1 cellular context compared by ENCODE assay signal in the genomic region with DNA sequence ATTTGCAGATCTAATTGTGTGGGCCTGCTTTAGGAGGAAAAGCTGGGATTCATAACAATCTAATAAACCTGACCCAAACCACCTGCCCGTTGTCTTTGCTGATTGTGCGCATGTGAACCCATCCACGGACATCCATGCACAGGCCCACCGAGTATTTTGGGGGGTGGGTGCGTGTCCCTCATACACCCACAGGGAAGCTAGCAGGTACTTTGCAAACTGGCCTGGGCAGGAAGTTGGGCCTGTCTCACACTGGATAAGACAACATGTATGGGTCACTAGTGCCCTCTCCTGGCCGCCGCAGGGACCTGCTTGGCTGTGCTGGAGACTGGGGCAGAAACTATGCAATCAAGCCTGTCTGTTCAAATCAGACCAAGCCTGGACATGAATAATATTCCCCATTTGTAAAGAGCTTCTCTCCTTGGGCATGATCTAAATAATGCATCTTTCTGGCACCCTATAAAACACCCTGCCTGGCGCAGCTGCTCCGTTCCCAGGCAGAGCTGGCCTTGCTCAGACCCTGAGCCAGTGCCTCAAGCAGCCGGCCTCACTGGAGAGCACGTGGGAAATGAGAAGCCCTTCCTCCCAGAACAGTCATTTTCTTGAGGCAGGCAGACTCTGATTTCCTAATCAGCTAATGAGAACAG.
A peak's percentile ranks its signal among the peaks of the same experiment; 100 is the strongest.
TF ChIP-seq lines count a peak whose summit lies in the region.

No MANE protein-coding gene starts in this region.

TF ChIP-seq in HepG2, 621 proteins besides CTCF, POLR2A, EP300 and RAD21 (continued from another document and continues in another):
- TF ChIP-seq, protein P1, sequence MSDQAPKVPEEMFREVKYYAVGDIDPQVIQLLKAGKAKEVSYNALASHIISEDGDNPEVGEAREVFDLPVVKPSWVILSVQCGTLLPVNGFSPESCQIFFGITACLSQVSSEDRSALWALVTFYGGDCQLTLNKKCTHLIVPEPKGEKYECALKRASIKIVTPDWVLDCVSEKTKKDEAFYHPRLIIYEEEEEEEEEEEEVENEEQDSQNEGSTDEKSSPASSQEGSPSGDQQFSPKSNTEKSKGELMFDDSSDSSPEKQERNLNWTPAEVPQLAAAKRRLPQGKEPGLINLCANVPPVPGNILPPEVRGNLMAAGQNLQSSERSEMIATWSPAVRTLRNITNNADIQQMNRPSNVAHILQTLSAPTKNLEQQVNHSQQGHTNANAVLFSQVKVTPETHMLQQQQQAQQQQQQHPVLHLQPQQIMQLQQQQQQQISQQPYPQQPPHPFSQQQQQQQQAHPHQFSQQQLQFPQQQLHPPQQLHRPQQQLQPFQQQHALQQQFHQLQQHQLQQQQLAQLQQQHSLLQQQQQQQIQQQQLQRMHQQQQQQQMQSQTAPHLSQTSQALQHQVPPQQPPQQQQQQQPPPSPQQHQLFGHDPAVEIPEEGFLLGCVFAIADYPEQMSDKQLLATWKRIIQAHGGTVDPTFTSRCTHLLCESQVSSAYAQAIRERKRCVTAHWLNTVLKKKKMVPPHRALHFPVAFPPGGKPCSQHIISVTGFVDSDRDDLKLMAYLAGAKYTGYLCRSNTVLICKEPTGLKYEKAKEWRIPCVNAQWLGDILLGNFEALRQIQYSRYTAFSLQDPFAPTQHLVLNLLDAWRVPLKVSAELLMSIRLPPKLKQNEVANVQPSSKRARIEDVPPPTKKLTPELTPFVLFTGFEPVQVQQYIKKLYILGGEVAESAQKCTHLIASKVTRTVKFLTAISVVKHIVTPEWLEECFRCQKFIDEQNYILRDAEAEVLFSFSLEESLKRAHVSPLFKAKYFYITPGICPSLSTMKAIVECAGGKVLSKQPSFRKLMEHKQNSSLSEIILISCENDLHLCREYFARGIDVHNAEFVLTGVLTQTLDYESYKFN (CRISPR knock-in tag; conservative IDR thresholded peaks at IDR 0.05): peak; percentile 47; the same call in 1 of the 2 replicates
- peak; percentile 52; the same call in 1 of the 2 replicates for TF ChIP-seq ZFP90 (CRISPR knock-in tag; IDR thresholded peaks at IDR 0.05; ENCODE audit: borderline replicate concordance)
- TF ChIP-seq ZSCAN29 (CRISPR knock-in tag; conservative IDR thresholded peaks at IDR 0.05): peak; percentile 78
- no peak for TF ChIP-seq NFRKB (IDR thresholded peaks at IDR 0.05)
- TF ChIP-seq PCBP2 (optimal IDR thresholded peaks at IDR 0.05; ENCODE audit: low read depth, low read length, poor library complexity, severe bottlenecking): no peak
- TF ChIP-seq, protein P2, sequence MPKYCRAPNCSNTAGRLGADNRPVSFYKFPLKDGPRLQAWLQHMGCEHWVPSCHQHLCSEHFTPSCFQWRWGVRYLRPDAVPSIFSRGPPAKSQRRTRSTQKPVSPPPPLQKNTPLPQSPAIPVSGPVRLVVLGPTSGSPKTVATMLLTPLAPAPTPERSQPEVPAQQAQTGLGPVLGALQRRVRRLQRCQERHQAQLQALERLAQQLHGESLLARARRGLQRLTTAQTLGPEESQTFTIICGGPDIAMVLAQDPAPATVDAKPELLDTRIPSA (CRISPR knock-in tag; IDR thresholded peaks at IDR 0.05; ENCODE audit: borderline replicate concordance): no peak
- TF ChIP-seq SKI (IDR thresholded peaks at IDR 0.05; ENCODE audit: partially characterized antibody): peak; percentile 24
- TF ChIP-seq HOXA5 (CRISPR knock-in tag; IDR thresholded peaks at IDR 0.05): no peak
- no peak for TF ChIP-seq ZNF331 (CRISPR knock-in tag; IDR thresholded peaks at IDR 0.05)
- TF ChIP-seq ZNF124 (CRISPR knock-in tag; IDR thresholded peaks at IDR 0.05): no peak
- TF ChIP-seq SNAI1 (CRISPR knock-in tag; IDR thresholded peaks at IDR 0.05; ENCODE audit: borderline replicate concordance): 0 out of 2 replicates have a peak, but pooled peaks have one; percentile 41
- TF ChIP-seq, protein P3, sequence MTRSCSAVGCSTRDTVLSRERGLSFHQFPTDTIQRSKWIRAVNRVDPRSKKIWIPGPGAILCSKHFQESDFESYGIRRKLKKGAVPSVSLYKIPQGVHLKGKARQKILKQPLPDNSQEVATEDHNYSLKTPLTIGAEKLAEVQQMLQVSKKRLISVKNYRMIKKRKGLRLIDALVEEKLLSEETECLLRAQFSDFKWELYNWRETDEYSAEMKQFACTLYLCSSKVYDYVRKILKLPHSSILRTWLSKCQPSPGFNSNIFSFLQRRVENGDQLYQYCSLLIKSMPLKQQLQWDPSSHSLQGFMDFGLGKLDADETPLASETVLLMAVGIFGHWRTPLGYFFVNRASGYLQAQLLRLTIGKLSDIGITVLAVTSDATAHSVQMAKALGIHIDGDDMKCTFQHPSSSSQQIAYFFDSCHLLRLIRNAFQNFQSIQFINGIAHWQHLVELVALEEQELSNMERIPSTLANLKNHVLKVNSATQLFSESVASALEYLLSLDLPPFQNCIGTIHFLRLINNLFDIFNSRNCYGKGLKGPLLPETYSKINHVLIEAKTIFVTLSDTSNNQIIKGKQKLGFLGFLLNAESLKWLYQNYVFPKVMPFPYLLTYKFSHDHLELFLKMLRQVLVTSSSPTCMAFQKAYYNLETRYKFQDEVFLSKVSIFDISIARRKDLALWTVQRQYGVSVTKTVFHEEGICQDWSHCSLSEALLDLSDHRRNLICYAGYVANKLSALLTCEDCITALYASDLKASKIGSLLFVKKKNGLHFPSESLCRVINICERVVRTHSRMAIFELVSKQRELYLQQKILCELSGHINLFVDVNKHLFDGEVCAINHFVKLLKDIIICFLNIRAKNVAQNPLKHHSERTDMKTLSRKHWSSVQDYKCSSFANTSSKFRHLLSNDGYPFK (CRISPR knock-in tag; IDR thresholded peaks at IDR 0.05; ENCODE audit: borderline replicate concordance): peak; percentile 42; the same call in 1 of the 2 replicates
- TF ChIP-seq AKAP8 (CRISPR knock-in tag; IDR thresholded peaks at IDR 0.05): 0 out of 2 replicates have a peak, but pooled peaks have one; percentile 51
- TF ChIP-seq, protein P4, sequence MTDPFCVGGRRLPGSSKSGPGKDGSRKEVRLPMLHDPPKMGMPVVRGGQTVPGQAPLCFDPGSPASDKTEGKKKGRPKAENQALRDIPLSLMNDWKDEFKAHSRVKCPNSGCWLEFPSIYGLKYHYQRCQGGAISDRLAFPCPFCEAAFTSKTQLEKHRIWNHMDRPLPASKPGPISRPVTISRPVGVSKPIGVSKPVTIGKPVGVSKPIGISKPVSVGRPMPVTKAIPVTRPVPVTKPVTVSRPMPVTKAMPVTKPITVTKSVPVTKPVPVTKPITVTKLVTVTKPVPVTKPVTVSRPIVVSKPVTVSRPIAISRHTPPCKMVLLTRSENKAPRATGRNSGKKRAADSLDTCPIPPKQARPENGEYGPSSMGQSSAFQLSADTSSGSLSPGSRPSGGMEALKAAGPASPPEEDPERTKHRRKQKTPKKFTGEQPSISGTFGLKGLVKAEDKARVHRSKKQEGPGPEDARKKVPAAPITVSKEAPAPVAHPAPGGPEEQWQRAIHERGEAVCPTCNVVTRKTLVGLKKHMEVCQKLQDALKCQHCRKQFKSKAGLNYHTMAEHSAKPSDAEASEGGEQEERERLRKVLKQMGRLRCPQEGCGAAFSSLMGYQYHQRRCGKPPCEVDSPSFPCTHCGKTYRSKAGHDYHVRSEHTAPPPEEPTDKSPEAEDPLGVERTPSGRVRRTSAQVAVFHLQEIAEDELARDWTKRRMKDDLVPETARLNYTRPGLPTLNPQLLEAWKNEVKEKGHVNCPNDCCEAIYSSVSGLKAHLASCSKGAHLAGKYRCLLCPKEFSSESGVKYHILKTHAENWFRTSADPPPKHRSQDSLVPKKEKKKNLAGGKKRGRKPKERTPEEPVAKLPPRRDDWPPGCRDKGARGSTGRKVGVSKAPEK (CRISPR knock-in tag; IDR thresholded peaks at IDR 0.05; ENCODE audit: borderline replicate concordance): no peak
- TF ChIP-seq ATF7-NPFF (CRISPR knock-in tag; IDR thresholded peaks at IDR 0.05; ENCODE audit: low read depth): 0 out of 2 replicates have a peak, but pooled peaks have one; percentile 36
- no peak for TF ChIP-seq ZNF382 (CRISPR knock-in tag; IDR thresholded peaks at IDR 0.05; ENCODE audit: borderline replicate concordance)
- TF ChIP-seq, protein P5, sequence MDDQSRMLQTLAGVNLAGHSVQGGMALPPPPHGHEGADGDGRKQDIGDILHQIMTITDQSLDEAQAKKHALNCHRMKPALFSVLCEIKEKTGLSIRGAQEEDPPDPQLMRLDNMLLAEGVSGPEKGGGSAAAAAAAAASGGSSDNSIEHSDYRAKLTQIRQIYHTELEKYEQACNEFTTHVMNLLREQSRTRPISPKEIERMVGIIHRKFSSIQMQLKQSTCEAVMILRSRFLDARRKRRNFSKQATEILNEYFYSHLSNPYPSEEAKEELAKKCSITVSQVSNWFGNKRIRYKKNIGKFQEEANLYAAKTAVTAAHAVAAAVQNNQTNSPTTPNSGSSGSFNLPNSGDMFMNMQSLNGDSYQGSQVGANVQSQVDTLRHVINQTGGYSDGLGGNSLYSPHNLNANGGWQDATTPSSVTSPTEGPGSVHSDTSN (CRISPR knock-in tag; IDR thresholded peaks at IDR 0.05; ENCODE audit: borderline replicate concordance): no peak
- TF ChIP-seq HIVEP1 (CRISPR knock-in tag; IDR thresholded peaks at IDR 0.05): no peak
- no peak for TF ChIP-seq ZNF713 (CRISPR knock-in tag; IDR thresholded peaks at IDR 0.05)
- TF ChIP-seq ELF3 (CRISPR knock-in tag; IDR thresholded peaks at IDR 0.05): peak; percentile 40; the same call in 1 of the 2 replicates
- TF ChIP-seq, protein P6, sequence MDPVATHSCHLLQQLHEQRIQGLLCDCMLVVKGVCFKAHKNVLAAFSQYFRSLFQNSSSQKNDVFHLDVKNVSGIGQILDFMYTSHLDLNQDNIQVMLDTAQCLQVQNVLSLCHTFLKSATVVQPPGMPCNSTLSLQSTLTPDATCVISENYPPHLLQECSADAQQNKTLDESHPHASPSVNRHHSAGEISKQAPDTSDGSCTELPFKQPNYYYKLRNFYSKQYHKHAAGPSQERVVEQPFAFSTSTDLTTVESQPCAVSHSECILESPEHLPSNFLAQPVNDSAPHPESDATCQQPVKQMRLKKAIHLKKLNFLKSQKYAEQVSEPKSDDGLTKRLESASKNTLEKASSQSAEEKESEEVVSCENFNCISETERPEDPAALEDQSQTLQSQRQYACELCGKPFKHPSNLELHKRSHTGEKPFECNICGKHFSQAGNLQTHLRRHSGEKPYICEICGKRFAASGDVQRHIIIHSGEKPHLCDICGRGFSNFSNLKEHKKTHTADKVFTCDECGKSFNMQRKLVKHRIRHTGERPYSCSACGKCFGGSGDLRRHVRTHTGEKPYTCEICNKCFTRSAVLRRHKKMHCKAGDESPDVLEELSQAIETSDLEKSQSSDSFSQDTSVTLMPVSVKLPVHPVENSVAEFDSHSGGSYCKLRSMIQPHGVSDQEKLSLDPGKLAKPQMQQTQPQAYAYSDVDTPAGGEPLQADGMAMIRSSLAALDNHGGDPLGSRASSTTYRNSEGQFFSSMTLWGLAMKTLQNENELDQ (CRISPR knock-in tag; IDR thresholded peaks at IDR 0.05; ENCODE audit: borderline replicate concordance): no peak
- TF ChIP-seq BORCS8-MEF2B (CRISPR knock-in tag; IDR thresholded peaks at IDR 0.05): 0 out of 2 replicates have a peak, but pooled peaks have one; percentile 34
- TF ChIP-seq GFI1 (CRISPR knock-in tag; IDR thresholded peaks at IDR 0.05; ENCODE audit: borderline replicate concordance): peak; percentile 32; the same call in 1 of the 2 replicates
- peak in 1 of 2 experiments; percentile 51; a peak in 1 of 4 replicates for TF ChIP-seq KLF16 (CRISPR knock-in tag; IDR thresholded peaks at IDR 0.05)
- TF ChIP-seq NR1H2 (CRISPR knock-in tag; IDR thresholded peaks at IDR 0.05; ENCODE audit: borderline replicate concordance, low read depth): no peak
- TF ChIP-seq, protein P7, sequence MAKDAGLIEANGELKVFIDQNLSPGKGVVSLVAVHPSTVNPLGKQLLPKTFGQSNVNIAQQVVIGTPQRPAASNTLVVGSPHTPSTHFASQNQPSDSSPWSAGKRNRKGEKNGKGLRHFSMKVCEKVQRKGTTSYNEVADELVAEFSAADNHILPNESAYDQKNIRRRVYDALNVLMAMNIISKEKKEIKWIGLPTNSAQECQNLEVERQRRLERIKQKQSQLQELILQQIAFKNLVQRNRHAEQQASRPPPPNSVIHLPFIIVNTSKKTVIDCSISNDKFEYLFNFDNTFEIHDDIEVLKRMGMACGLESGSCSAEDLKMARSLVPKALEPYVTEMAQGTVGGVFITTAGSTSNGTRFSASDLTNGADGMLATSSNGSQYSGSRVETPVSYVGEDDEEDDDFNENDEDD (CRISPR knock-in tag; IDR thresholded peaks at IDR 0.05; ENCODE audit: borderline replicate concordance): no peak
- TF ChIP-seq HHEX (CRISPR knock-in tag; IDR thresholded peaks at IDR 0.05): no peak
- TF ChIP-seq, protein P8, sequence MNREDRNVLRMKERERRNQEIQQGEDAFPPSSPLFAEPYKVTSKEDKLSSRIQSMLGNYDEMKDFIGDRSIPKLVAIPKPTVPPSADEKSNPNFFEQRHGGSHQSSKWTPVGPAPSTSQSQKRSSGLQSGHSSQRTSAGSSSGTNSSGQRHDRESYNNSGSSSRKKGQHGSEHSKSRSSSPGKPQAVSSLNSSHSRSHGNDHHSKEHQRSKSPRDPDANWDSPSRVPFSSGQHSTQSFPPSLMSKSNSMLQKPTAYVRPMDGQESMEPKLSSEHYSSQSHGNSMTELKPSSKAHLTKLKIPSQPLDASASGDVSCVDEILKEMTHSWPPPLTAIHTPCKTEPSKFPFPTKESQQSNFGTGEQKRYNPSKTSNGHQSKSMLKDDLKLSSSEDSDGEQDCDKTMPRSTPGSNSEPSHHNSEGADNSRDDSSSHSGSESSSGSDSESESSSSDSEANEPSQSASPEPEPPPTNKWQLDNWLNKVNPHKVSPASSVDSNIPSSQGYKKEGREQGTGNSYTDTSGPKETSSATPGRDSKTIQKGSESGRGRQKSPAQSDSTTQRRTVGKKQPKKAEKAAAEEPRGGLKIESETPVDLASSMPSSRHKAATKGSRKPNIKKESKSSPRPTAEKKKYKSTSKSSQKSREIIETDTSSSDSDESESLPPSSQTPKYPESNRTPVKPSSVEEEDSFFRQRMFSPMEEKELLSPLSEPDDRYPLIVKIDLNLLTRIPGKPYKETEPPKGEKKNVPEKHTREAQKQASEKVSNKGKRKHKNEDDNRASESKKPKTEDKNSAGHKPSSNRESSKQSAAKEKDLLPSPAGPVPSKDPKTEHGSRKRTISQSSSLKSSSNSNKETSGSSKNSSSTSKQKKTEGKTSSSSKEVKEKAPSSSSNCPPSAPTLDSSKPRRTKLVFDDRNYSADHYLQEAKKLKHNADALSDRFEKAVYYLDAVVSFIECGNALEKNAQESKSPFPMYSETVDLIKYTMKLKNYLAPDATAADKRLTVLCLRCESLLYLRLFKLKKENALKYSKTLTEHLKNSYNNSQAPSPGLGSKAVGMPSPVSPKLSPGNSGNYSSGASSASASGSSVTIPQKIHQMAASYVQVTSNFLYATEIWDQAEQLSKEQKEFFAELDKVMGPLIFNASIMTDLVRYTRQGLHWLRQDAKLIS (CRISPR knock-in tag; IDR thresholded peaks at IDR 0.05): 0 out of 2 replicates have a peak, but pooled peaks have one; percentile 55
- peak; percentile 97 for TF ChIP-seq ZNF34 (CRISPR knock-in tag; IDR thresholded peaks at IDR 0.05; ENCODE audit: borderline replicate concordance)
- TF ChIP-seq, protein P9, sequence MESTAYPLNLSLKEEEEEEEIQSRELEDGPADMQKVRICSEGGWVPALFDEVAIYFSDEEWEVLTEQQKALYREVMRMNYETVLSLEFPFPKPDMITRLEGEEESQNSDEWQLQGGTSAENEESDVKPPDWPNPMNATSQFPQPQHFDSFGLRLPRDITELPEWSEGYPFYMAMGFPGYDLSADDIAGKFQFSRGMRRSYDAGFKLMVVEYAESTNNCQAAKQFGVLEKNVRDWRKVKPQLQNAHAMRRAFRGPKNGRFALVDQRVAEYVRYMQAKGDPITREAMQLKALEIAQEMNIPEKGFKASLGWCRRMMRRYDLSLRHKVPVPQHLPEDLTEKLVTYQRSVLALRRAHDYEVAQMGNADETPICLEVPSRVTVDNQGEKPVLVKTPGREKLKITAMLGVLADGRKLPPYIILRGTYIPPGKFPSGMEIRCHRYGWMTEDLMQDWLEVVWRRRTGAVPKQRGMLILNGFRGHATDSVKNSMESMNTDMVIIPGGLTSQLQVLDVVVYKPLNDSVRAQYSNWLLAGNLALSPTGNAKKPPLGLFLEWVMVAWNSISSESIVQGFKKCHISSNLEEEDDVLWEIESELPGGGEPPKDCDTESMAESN (CRISPR knock-in tag; conservative IDR thresholded peaks at IDR 0.05): peak; percentile 54; the same call in 1 of the 2 replicates
- TF ChIP-seq GATAD1 (CRISPR knock-in tag; IDR thresholded peaks at IDR 0.05): 0 out of 2 replicates have a peak, but pooled peaks have one; percentile 15
- TF ChIP-seq THAP11 (CRISPR knock-in tag; IDR thresholded peaks at IDR 0.05): no peak
